ENCODE assay signal across 24 cellular contexts in genomic region chr1:226059709-226060108, GRCh38.
"Had no signal": no experiment of that assay in that cellular context is flagged by ENCODE, and none has a peak within 500 bp of the region (broad histone marks: within the 10 kb centered on the region; RNA-seq: fewer than 3 reads in every experiment).

No MANE protein-coding gene starts in this region.

- H3K9me3 Mint-ChIP-seq: activated CD4-positive, alpha-beta T cell treated with anti-CD3 and anti-CD28 coated beads, Interleukin-2, amount 10 ng/mL, durations not matched to agents 24 days and 14 days; activated CD8-positive, alpha-beta T cell treated with anti-CD3 and anti-CD28 coated beads for 36 hours; activated naive CD8-positive, alpha-beta T cell treated with anti-CD3 and anti-CD28 coated beads for 36 hours; activated T-cell treated with anti-CD3 and anti-CD28 coated beads, Interleukin-2, amount 50 U/mL, for 72 hours; activated T-helper 17 cell treated with anti-CD3 and anti-CD28 coated beads, Interleukin-2, amount 50 U/mL, for 72 hours; central memory CD8-positive, alpha-beta T cell had no signal

- DNase-seq: activated CD4-positive, alpha-beta T cell treated with anti-CD3 and anti-CD28 coated beads, Interleukin-2, amount 10 ng/mL, durations not matched to agents 24 days and 14 days; activated CD4-positive, alpha-beta T cell treated with anti-CD3 and anti-CD28 coated beads, Interleukin-2, amount 50 U/mL, for 4 hours; activated CD8-positive, alpha-beta T cell treated with anti-CD3 and anti-CD28 coated beads for 36 hours; activated effector memory CD4-positive, alpha-beta T cell treated with anti-CD3 and anti-CD28 coated beads, Interleukin-2, amount 50 U/mL, for 16 hours; activated naive CD4-positive, alpha-beta T cell; activated naive CD4-positive, alpha-beta T cell treated with anti-CD3 and anti-CD28 coated beads, Interleukin-2, amount 50 U/mL, for 16 hours; activated naive CD8-positive, alpha-beta T cell treated with anti-CD3 and anti-CD28 coated beads for 36 hours; activated T-cell treated with anti-CD3 and anti-CD28 coated beads, Interleukin-2, amount 50 U/mL, for 1 hour; activated T-cell treated with anti-CD3 and anti-CD28 coated beads, Interleukin-2, amount 50 U/mL, for 72 hours; amniotic stem cell; aorta; Karpas-422; NCI-H1105; NCI-H1417 treated with DMSO at 0.1 percent for 48 hours; NCI-H187 treated with DMSO at 0.1 percent for 48 hours; NCI-H2081 treated with DMSO at 0.1 percent for 48 hours; NCI-H226; NCI-H524 treated with DMSO at 0.1 percent for 48 hours; SHP77; SJCRH30; T1000 had no signal

- H3K4me3 Mint-ChIP-seq: activated CD4-positive, alpha-beta T cell treated with anti-CD3 and anti-CD28 coated beads, Interleukin-2, amount 10 ng/mL, durations not matched to agents 24 days and 14 days; activated CD8-positive, alpha-beta T cell treated with anti-CD3 and anti-CD28 coated beads for 36 hours; activated naive CD8-positive, alpha-beta T cell treated with anti-CD3 and anti-CD28 coated beads for 36 hours; activated T-cell treated with anti-CD3 and anti-CD28 coated beads, Interleukin-2, amount 50 U/mL, for 72 hours; central memory CD8-positive, alpha-beta T cell had no signal

- ATAC-seq: activated CD8-positive, alpha-beta T cell treated with anti-CD3 and anti-CD28 coated beads for 36 hours; activated T-cell treated with anti-CD3 and anti-CD28 coated beads, Interleukin-2, amount 50 U/mL, for 72 hours; activated T-helper 17 cell treated with anti-CD3 and anti-CD28 coated beads, Interleukin-2, amount 50 U/mL, for 72 hours; Panc1 had no signal

- H3K27ac Mint-ChIP-seq: activated CD4-positive, alpha-beta T cell treated with anti-CD3 and anti-CD28 coated beads, Interleukin-2, amount 10 ng/mL, durations not matched to agents 24 days and 14 days; activated CD8-positive, alpha-beta T cell treated with anti-CD3 and anti-CD28 coated beads for 36 hours; activated naive CD8-positive, alpha-beta T cell treated with anti-CD3 and anti-CD28 coated beads for 36 hours; activated T-cell treated with anti-CD3 and anti-CD28 coated beads, Interleukin-2, amount 50 U/mL, for 72 hours; activated T-helper 17 cell treated with anti-CD3 and anti-CD28 coated beads, Interleukin-2, amount 50 U/mL, for 72 hours had no signal

- H3K27me3 Mint-ChIP-seq: activated CD4-positive, alpha-beta T cell treated with anti-CD3 and anti-CD28 coated beads, Interleukin-2, amount 10 ng/mL, durations not matched to agents 24 days and 14 days; activated CD8-positive, alpha-beta T cell treated with anti-CD3 and anti-CD28 coated beads for 36 hours; activated naive CD8-positive, alpha-beta T cell treated with anti-CD3 and anti-CD28 coated beads for 36 hours; activated T-helper 17 cell treated with anti-CD3 and anti-CD28 coated beads, Interleukin-2, amount 50 U/mL, for 72 hours; central memory CD8-positive, alpha-beta T cell had no signal
